In genomic region chr9:128885798-128886197, GRCh38 we compare ENCODE assay signal across 11 cellular contexts. TPM values are rescaled to one million over a fixed set of nuclear protein-coding genes. Genes with fewer than 3 reads are reported as not detected.
DNase-seq lines count a peak whose midpoint lies in the region; ATAC-seq and TF ChIP-seq lines count a peak whose summit lies in the region.
"Had no signal": no experiment of that assay in that cellular context is flagged by ENCODE, and none has a peak within 500 bp of the region (broad histone marks: within the 10 kb centered on the region; RNA-seq: fewer than 3 reads in every experiment).

No MANE protein-coding gene starts in this region.

- H3K27me3 ChIP-seq in RWPE2 (ENCODE audit: insufficient read depth, poor library complexity, severe bottlenecking): no peaks in the 10 kb centered on the region
- no peaks in the 10 kb centered on the region for H3K27me3 ChIP-seq in right atrium auricular region
- no peaks in the 10 kb centered on the region for H3K27me3 ChIP-seq in gastrocnemius medialis

- H3K9me3 ChIP-seq in RWPE2 (ENCODE audit: severe bottlenecking) (no peaks in the 10 kb centered on the region), right atrium auricular region (no peaks in the 10 kb centered on the region), gastrocnemius medialis (no peaks in the 10 kb centered on the region)

- peaks cover 68% of the 10 kb centered on the region for H3K36me3 ChIP-seq in RWPE2 (ENCODE audit: low read depth)
- peaks cover 48% of the 10 kb centered on the region for H3K36me3 ChIP-seq in right atrium auricular region
- H3K36me3 ChIP-seq in gastrocnemius medialis: peaks cover 0 to 34% of the 10 kb centered on the region in 2 donors

- TF ChIP-seq POLR2A in gastrocnemius medialis (IDR thresholded peaks at IDR 0.05): no peak

- ATAC-seq in RWPE2 (ENCODE audit: low read depth) (no peak), gastrocnemius medialis (no peak), GM21515 (IDR thresholded peaks at IDR 0.05; ENCODE audit: unreplicated experiment) (no peak)
- ATAC-seq: PC-3 had no signal

- TF ChIP-seq CTCF in GM10266 (IDR thresholded peaks at IDR 0.05; ENCODE audit: control insufficient read depth, insufficient read depth, low read depth, missing control alignments) (no peak), RWPE2 (IDR thresholded peaks at IDR 0.05; ENCODE audit: poor library complexity, severe bottlenecking) (no peak), right atrium auricular region (IDR thresholded peaks at IDR 0.05) (no peak), gastrocnemius medialis (IDR thresholded peaks at IDR 0.05 in 4 of 5, conservative IDR thresholded peaks at IDR 0.05 in 1 of 5) (no peak)

- peak; percentile 2 for DNase-seq in GM10266 (ENCODE audit: extremely low spot score)
- DNase-seq in RWPE2 (ENCODE audit: low spot score): no peak
- no peak for DNase-seq in right atrium auricular region (ENCODE audit: low spot score)
- DNase-seq in gastrocnemius medialis: no peak
- no peak for DNase-seq in NCI-H187 (lab: John Stamatoyannopoulos, UW)
- no peak for DNase-seq in NK-92 treated with Interleukin-12 subunit alpha and Interleukin-12 subunit beta, amount 100 ng/mL, for 24 hours (lab: John Stamatoyannopoulos, UW)
- DNase-seq: Calu3; NCI-H345; PC-3; stimulated activated CD4-positive, alpha-beta T cell treated with anti-CD3 and anti-CD28 coated beads, Interleukin-15, amount 100 ng/mL, for 24 hours had no signal

- peaks cover 38% of the 10 kb centered on the region for H3K4me1 ChIP-seq in RWPE2 (ENCODE audit: insufficient read depth, poor library complexity, severe bottlenecking)
- peaks cover 0 to 69% of the 10 kb centered on the region in 2 donors for H3K4me1 ChIP-seq in right atrium auricular region
- H3K4me1 ChIP-seq in gastrocnemius medialis: peaks cover 34 to 40% of the 10 kb centered on the region in 2 donors

- in situ Hi-C loops in gastrocnemius medialis (cut with MboI; ENCODE audit: low sequenced_read_pairs in 4 of 4): no loop called here

- H3K27ac ChIP-seq in RWPE2 (ENCODE audit: poor library complexity, severe bottlenecking) (peak overlapping the region; percentile 91), right atrium auricular region (peak overlapping the region; percentile 97 to 98), gastrocnemius medialis (peak overlapping the region in 3 of 4 donors; percentile 1 to 98 (median 32))

- intact Hi-C loops in gastrocnemius medialis (cut with DNase I; ENCODE audit: low total_unique reads): no loop called here

- H3K4me3 ChIP-seq in RWPE2 (ENCODE audit: severe bottlenecking) (no peak overlapping the region), right atrium auricular region (no peak overlapping the region), gastrocnemius medialis (peak overlapping the region in 1 of 4 donors; percentile 96)

RNA-seq across cellular contexts. Expression of gene LRRC8A, which starts 3.9 kb away (rescaled TPM):
- total RNA-seq in right atrium auricular region (10 to 100 TPM; 45.3 to 65.9 TPM), gastrocnemius medialis (10 to 100 TPM; 24.4 to 28.4 (median 27.0) TPM)

RNA-seq across cellular contexts. Expression of gene KYAT1, which starts 4.0 kb away (rescaled TPM):
- total RNA-seq in right atrium auricular region (10 to 100 TPM; 10.1 to 15.1 TPM), gastrocnemius medialis (1 to 10 TPM; 4.7 to 7.4 (median 5.8) TPM)

RNA-seq across cellular contexts. Expression of gene PHYHD1, which starts 35.0 kb away (rescaled TPM):
- total RNA-seq in right atrium auricular region (10 to 100 TPM; 21.3 to 51.9 TPM), gastrocnemius medialis (10 to 100 TPM in 3 of 4 donors, 1 to 10 TPM in 1; 9.5 to 39.3 (median 30.3) TPM)
- total RNA-seq: Calu3 had no signal

RNA-seq across cellular contexts. Expression of gene SPOUT1, which starts 56.2 kb away (rescaled TPM):
- 10 to 100 TPM in 1 of 2 donors, 1 to 10 TPM in 1; 8.5 to 11.6 TPM for total RNA-seq in right atrium auricular region
- total RNA-seq in gastrocnemius medialis: 10 to 100 TPM; 10.7 to 29.3 (median 14.9) TPM

Comparison
In these comparisons a context has a peak if more than half of its experiments do, and no peak if none do; other contexts are left out.
1. H3K27ac ChIP-seq: peak in every context shown above with its lines; median percentile 98 in right atrium auricular region; 91 in RWPE2; 32 in gastrocnemius medialis.